24 cellular contexts compared by ENCODE assay signal in the genomic region with DNA sequence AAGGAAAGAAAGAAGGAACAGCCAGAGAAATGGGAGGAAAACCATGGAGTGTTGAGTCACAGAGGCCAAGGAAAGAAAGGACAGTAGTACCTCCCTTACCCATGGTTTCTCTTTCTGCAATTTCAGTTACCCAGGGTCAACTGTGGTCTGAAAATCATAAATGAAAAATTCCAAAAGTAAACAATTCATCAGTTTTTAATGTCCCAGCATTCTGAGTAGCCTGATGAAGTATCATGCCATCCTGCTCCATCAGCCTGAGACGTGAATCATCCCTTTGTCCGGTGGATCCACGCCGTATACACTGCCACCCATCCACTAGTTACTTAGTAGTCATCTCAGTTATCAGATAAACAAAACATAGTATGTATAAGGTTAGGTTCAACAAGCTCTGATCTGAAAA.
DNase-seq lines count a peak whose midpoint lies in the region; ATAC-seq and TF ChIP-seq lines count a peak whose summit lies in the region.
"Had no signal": no experiment of that assay in that cellular context is flagged by ENCODE, and none has a peak within 500 bp of the region (broad histone marks: within the 10 kb centered on the region; RNA-seq: fewer than 3 reads in every experiment).

No MANE protein-coding gene starts in this region.

- H3K9me1 ChIP-seq in IMR-90 (ENCODE audit: insufficient read depth, low read length), result 0 out of 2 replicates have a peak, but pooled peaks cover 3% of the 10 kb centered on the region

- TF ChIP-seq POLR2A in IMR-90 (IDR thresholded peaks at IDR 0.05; ENCODE audit: low read depth, low read length), result no peak
- no peak for TF ChIP-seq POLR2A in esophagus muscularis mucosa (IDR thresholded peaks at IDR 0.05; ENCODE audit: low read depth)

- no peak overlapping the region for H3K27ac Mint-ChIP-seq in activated CD8-positive, alpha-beta T cell treated with anti-CD3 and anti-CD28 coated beads, Interleukin-2, amount 10 ng/mL, durations not matched to agents 7 days and 5 days
- H3K27ac Mint-ChIP-seq: activated CD8-positive, alpha-beta T cell treated with anti-CD3 and anti-CD28 coated beads for 36 hours; activated naive CD8-positive, alpha-beta T cell treated with anti-CD3 and anti-CD28 coated beads, Interleukin-2, amount 10 ng/mL, durations not matched to agents 7 days and 5 days; CD14-positive monocyte; naive thymus-derived CD4-positive, alpha-beta T cell; T-cell had no signal

- no peak overlapping the region for H3K4me3 Mint-ChIP-seq in activated CD8-positive, alpha-beta T cell treated with anti-CD3 and anti-CD28 coated beads, Interleukin-2, amount 10 ng/mL, durations not matched to agents 7 days and 5 days
- H3K4me3 Mint-ChIP-seq: activated CD8-positive, alpha-beta T cell treated with anti-CD3 and anti-CD28 coated beads for 36 hours; activated naive CD8-positive, alpha-beta T cell treated with anti-CD3 and anti-CD28 coated beads, Interleukin-2, amount 10 ng/mL, durations not matched to agents 7 days and 5 days; CD14-positive monocyte; naive thymus-derived CD4-positive, alpha-beta T cell; T-cell had no signal

- H3K27ac ChIP-seq in ACC112 (ENCODE audit: low read depth, low read length) (peak overlapping the region; percentile 80), IMR-90 (ENCODE audit: insufficient read depth, low read length) (no peak overlapping the region), esophagus muscularis mucosa (replicated peaks in 1 of 4) (no peak overlapping the region)
- H3K27ac ChIP-seq: cardiac muscle cell, heart left ventricle, WERI-Rb-1 had no signal

- H4K20me1 ChIP-seq in IMR-90 (ENCODE audit: insufficient read depth, low read length), result no peaks in the 10 kb centered on the region

- H3K27me3 ChIP-seq in ACC112 (ENCODE audit: insufficient read depth, low read length) (no peaks in the 10 kb centered on the region), IMR-90 (ENCODE audit: control insufficient read depth, insufficient read depth, low read length) (no peaks in the 10 kb centered on the region), esophagus muscularis mucosa (no peaks in the 10 kb centered on the region)
- H3K27me3 ChIP-seq: cardiac muscle cell had no signal

- no peaks in the 10 kb centered on the region for H3K36me3 Mint-ChIP-seq in activated CD8-positive, alpha-beta T cell treated with anti-CD3 and anti-CD28 coated beads, Interleukin-2, amount 10 ng/mL, durations not matched to agents 7 days and 5 days (ENCODE audit: low read depth)
- H3K36me3 Mint-ChIP-seq: activated naive CD8-positive, alpha-beta T cell treated with anti-CD3 and anti-CD28 coated beads, Interleukin-2, amount 10 ng/mL, durations not matched to agents 7 days and 5 days; CD14-positive monocyte; T-cell had no signal

- TF ChIP-seq EP300 in esophagus muscularis mucosa (IDR thresholded peaks at IDR 0.05), result no peak

- H3K9ac ChIP-seq in IMR-90 (ENCODE audit: low read depth, low read length), result no peak overlapping the region

- H3K9me3 ChIP-seq in IMR-90 (ENCODE audit: control insufficient read depth, insufficient read depth, low read length) (no peaks in the 10 kb centered on the region), esophagus muscularis mucosa (no peaks in the 10 kb centered on the region)
- H3K9me3 ChIP-seq: heart left ventricle had no signal

- peak overlapping the region; percentile 80 for H2BK120ac ChIP-seq in IMR-90 (ENCODE audit: low read depth, low read length)

- peak overlapping the region; percentile 76; the same call in 1 of the 2 replicates for H2BK20ac ChIP-seq in IMR-90 (ENCODE audit: low read depth, low read length)

- TF ChIP-seq CTCF in IMR-90 (conservative IDR thresholded peaks at IDR 0.05; ENCODE audit: low read depth, low read length) (no peak), esophagus muscularis mucosa (IDR thresholded peaks at IDR 0.05) (no peak)

- no peaks in the 10 kb centered on the region for H3K4me1 Mint-ChIP-seq in activated CD8-positive, alpha-beta T cell treated with anti-CD3 and anti-CD28 coated beads, Interleukin-2, amount 10 ng/mL, durations not matched to agents 7 days and 5 days (ENCODE audit: low read depth)
- H3K4me1 Mint-ChIP-seq: activated naive CD8-positive, alpha-beta T cell treated with anti-CD3 and anti-CD28 coated beads, Interleukin-2, amount 10 ng/mL, durations not matched to agents 7 days and 5 days; CD14-positive monocyte; naive thymus-derived CD4-positive, alpha-beta T cell; T-cell had no signal

- no peak overlapping the region for H2AK9ac ChIP-seq in IMR-90 (replicated peaks; ENCODE audit: low read depth, low read length, poor library complexity)

- intact Hi-C loops in IMR-90 (cut with micrococcal nuclease) (no loop called here), esophagus muscularis mucosa (cut with DNase I) (no loop called here)

- no peaks in the 10 kb centered on the region for H3K36me3 ChIP-seq in ACC112 (ENCODE audit: insufficient read depth, low read length)
- H3K36me3 ChIP-seq in IMR-90 (ENCODE audit: control insufficient read depth, insufficient read depth, low read length), result no peaks in the 10 kb centered on the region
- no peaks in the 10 kb centered on the region for H3K36me3 ChIP-seq in esophagus muscularis mucosa
- H3K36me3 ChIP-seq: cardiac muscle cell, heart left ventricle, WERI-Rb-1 had no signal

- WGBS in IMR-90 (ENCODE audit: extremely low coverage in 2 of 2, insufficient read length in 1 of 2), 2 experiments, result no CpG with 5 or more reads among the region's 4 CpGs
- 97% methylated on average over 4 of the region's 4 CpGs for WGBS in esophagus muscularis mucosa

- H2AK5ac ChIP-seq in IMR-90 (ENCODE audit: low read depth, low read length), result no peak overlapping the region

- peak overlapping the region; percentile 49; the same call in 1 of the 2 replicates for H3K4ac ChIP-seq in IMR-90 (ENCODE audit: low read depth, low read length)

- ATAC-seq in IMR-90 (ENCODE audit: low read depth) (peak; percentile 91), HG02678 (IDR thresholded peaks at IDR 0.05; ENCODE audit: unreplicated experiment) (no peak)
- ATAC-seq in activated CD8-positive, alpha-beta T cell treated with anti-CD3 and anti-CD28 coated beads, Interleukin-2, amount 10 ng/mL, durations not matched to agents 7 days and 5 days, result no peak
- ATAC-seq: activated CD8-positive, alpha-beta T cell treated with anti-CD3 and anti-CD28 coated beads for 36 hours; heart left ventricle; naive thymus-derived CD4-positive, alpha-beta T cell; Right ventricle myocardium inferior; T-cell had no signal

- H3K14ac ChIP-seq in IMR-90 (replicated peaks; ENCODE audit: low read depth, low read length), result peak overlapping the region; percentile 17; the same call in 1 of the 2 replicates

- H4K5ac ChIP-seq in IMR-90 (ENCODE audit: low read depth, low read length), result no peak overlapping the region

- no peak overlapping the region for H4K8ac ChIP-seq in IMR-90 (ENCODE audit: low read depth in 2 of 2, low read length in 2 of 2)

- H3K79me1 ChIP-seq in IMR-90 (ENCODE audit: low read depth in 1 of 2, low read length in 2 of 2), result no peaks in the 10 kb centered on the region

- no peaks in the 10 kb centered on the region for H3K79me2 ChIP-seq in ACC112 (ENCODE audit: control insufficient read depth, insufficient read depth, low read length, unreplicated experiment)

- H3K9me3 Mint-ChIP-seq in activated CD8-positive, alpha-beta T cell treated with anti-CD3 and anti-CD28 coated beads, Interleukin-2, amount 10 ng/mL, durations not matched to agents 7 days and 5 days (ENCODE audit: insufficient read depth), result no peaks in the 10 kb centered on the region
- H3K9me3 Mint-ChIP-seq: activated CD8-positive, alpha-beta T cell treated with anti-CD3 and anti-CD28 coated beads for 36 hours; activated naive CD8-positive, alpha-beta T cell treated with anti-CD3 and anti-CD28 coated beads, Interleukin-2, amount 10 ng/mL, durations not matched to agents 7 days and 5 days; T-cell had no signal

- H3K4me1 ChIP-seq in ACC112 (ENCODE audit: control insufficient read depth, insufficient read depth, low read length, unreplicated experiment), result peaks cover 20% of the 10 kb centered on the region
- peaks cover 1% of the 10 kb centered on the region; the same call in 1 of the 2 replicates for H3K4me1 ChIP-seq in IMR-90 (ENCODE audit: control insufficient read depth, insufficient read depth, low read length)
- H3K4me1 ChIP-seq in esophagus muscularis mucosa, result no peaks in the 10 kb centered on the region
- H3K4me1 ChIP-seq: heart left ventricle had no signal

- H3K27me3 Mint-ChIP-seq in activated CD8-positive, alpha-beta T cell treated with anti-CD3 and anti-CD28 coated beads, Interleukin-2, amount 10 ng/mL, durations not matched to agents 7 days and 5 days (ENCODE audit: low read depth), result peaks cover 3% of the 10 kb centered on the region

- in situ Hi-C loops in IMR-90 (cut with MboI; ENCODE audit: low sequenced_read_pairs), result no loop called here

- H3K4me3 ChIP-seq in ACC112 (ENCODE audit: low read depth, low read length) (peak overlapping the region; percentile 36), IMR-90 (ENCODE audit: insufficient read depth, low read depth, low read length) (no peak overlapping the region), esophagus muscularis mucosa (no peak overlapping the region)
- H3K4me3 ChIP-seq: cardiac muscle cell, heart left ventricle had no signal

- POLR2A ChIA-PET in IMR-90 (lab: Charles Lee; ENCODE audit: unreplicated experiment), result interaction anchor here (0.5 kb wide), 1 partner anchor 720 kb away, joined by 3 read pairs; no protein-coding TSS in a partner anchor
- POLR2A ChIA-PET in activated CD8-positive, alpha-beta T cell treated with anti-CD3 and anti-CD28 coated beads, Interleukin-2, amount 10 ng/mL, durations not matched to agents 7 days and 5 days (lab: Charles Lee), result no interaction called here

- no peak overlapping the region; the same call in 1 of the 2 replicates for H3K18ac ChIP-seq in IMR-90 (ENCODE audit: low read depth, low read length)

- peak overlapping the region; percentile 51 for H2AFZ ChIP-seq in ACC112 (ENCODE audit: low read length, unreplicated experiment)
- no peak overlapping the region for H2AFZ ChIP-seq in IMR-90 (replicated peaks; ENCODE audit: low read length, poor library complexity)

- H4K91ac ChIP-seq in IMR-90 (ENCODE audit: insufficient read depth, low read depth, low read length), result no peak overlapping the region

- dilution Hi-C loops in IMR-90 (cut with HindIII; ENCODE audit: low sequenced_read_pairs, unreplicated experiment), result no loop called here

- H3K4me2 ChIP-seq in IMR-90 (ENCODE audit: low read depth, low read length), result peak overlapping the region; percentile 48; the same call in 1 of the 2 replicates

- TF ChIP-seq RAD21 in IMR-90 (IDR thresholded peaks at IDR 0.05; ENCODE audit: low read length), result no peak

- H2BK15ac ChIP-seq in IMR-90 (ENCODE audit: low read depth, low read length), result 0 out of 3 replicates have a peak overlapping the region, but pooled peaks have one; percentile 41

- peak overlapping the region; percentile 81 for H2BK5ac ChIP-seq in IMR-90 (ENCODE audit: low read depth, low read length, poor library complexity, severe bottlenecking)

- peak overlapping the region; percentile 29; the same call in 1 of the 2 replicates for H3K23ac ChIP-seq in IMR-90 (ENCODE audit: low read depth, low read length)

- peak; percentile 89 for DNase-seq in IMR-90
- DNase-seq in amniotic epithelial cell (ENCODE audit: low read depth), result peak; percentile 84
- peak; percentile 67 for DNase-seq in kidney glomerular epithelial cell (lab: John Stamatoyannopoulos, UW)
- DNase-seq in NCI-H2107 treated with DMSO at 0.1 percent for 48 hours (lab: John Stamatoyannopoulos, UW; ENCODE audit: unreplicated experiment), result no peak
- DNase-seq in esophagus muscularis mucosa (ENCODE audit: extremely low spot score), result no peak
- no peak for DNase-seq in activated CD8-positive, alpha-beta T cell treated with anti-CD3 and anti-CD28 coated beads, Interleukin-2, amount 10 ng/mL, durations not matched to agents 7 days and 5 days
- DNase-seq: 8988T; activated CD8-positive, alpha-beta T cell treated with anti-CD3 and anti-CD28 coated beads for 36 hours; activated naive CD8-positive, alpha-beta T cell treated with anti-CD3 and anti-CD28 coated beads, Interleukin-2, amount 10 ng/mL, durations not matched to agents 7 days and 5 days; heart left ventricle; mammary epithelial cell; naive thymus-derived CD4-positive, alpha-beta T cell; NCI-H1694 treated with DMSO at 0.1 percent for 48 hours; NCI-H446 treated with DMSO at 0.1 percent for 48 hours; small intestine; stimulated activated CD4-positive, alpha-beta T cell treated with anti-CD3 and anti-CD28 coated beads, Interleukin-4, amount 100 ng/mL, for 1 hour; substantia nigra; T-cell; WERI-Rb-1 had no signal

- H3K56ac ChIP-seq in IMR-90 (ENCODE audit: extremely low read depth, insufficient read depth, low read length), result no peak overlapping the region

- BruUV-seq in IMR-90 (replicated peaks; lab: Mats Ljungman, UMichigan), result no TSS peak

- CTCF ChIA-PET in IMR-90 (lab: Yijun Ruan, JAX), result interaction anchor here (0.6 to 1.5 kb wide), 2 partner anchors 37 to 584 kb away, joined by 3 read pairs; no protein-coding TSS in a partner anchor
- CTCF ChIA-PET in activated CD8-positive, alpha-beta T cell treated with anti-CD3 and anti-CD28 coated beads, Interleukin-2, amount 10 ng/mL, durations not matched to agents 7 days and 5 days (lab: Charles Lee), result no interaction called here

Comparison
In these comparisons a context has a peak if more than half of its experiments do, and no peak if none do; other contexts are left out.
1. DNase-seq: peak in IMR-90 (single experiment), amniotic epithelial cell (single experiment) and kidney glomerular epithelial cell (single experiment); none in NCI-H2107 treated with DMSO at 0.1 percent for 48 hours (single experiment), esophagus muscularis mucosa (single experiment) and activated CD8-positive, alpha-beta T cell treated with anti-CD3 and anti-CD28 coated beads, Interleukin-2, amount 10 ng/mL, durations not matched to agents 7 days and 5 days (single experiment).